ENCODE assay signal across 8 cellular contexts in genomic region chr6:107064579-107065065, GRCh38.
DNase-seq lines count a peak whose midpoint lies in the region; ATAC-seq and TF ChIP-seq lines count a peak whose summit lies in the region.

No MANE protein-coding gene starts in this region.

- ATAC-seq in GM18511 (IDR thresholded peaks at IDR 0.05; ENCODE audit: unreplicated experiment) = peak; percentile 51
- no peak for ATAC-seq in GM18498 (IDR thresholded peaks at IDR 0.05; ENCODE audit: unreplicated experiment)

- no peak overlapping the region; the same call in 1 of the 2 replicates for H2AFZ ChIP-seq in KMS-11 (ENCODE audit: low read depth)

- TF ChIP-seq CTCF in KMS-11 (conservative IDR thresholded peaks at IDR 0.05; ENCODE audit: low read depth, low read length) = no peak
- TF ChIP-seq CTCF in nephron progenitor cell (IDR thresholded peaks at IDR 0.05) = no peak

- H3K27ac Mint-ChIP-seq in nephron progenitor cell = peak overlapping the region; percentile 97

- H3K36me3 ChIP-seq in KMS-11 (ENCODE audit: insufficient read depth) = no peaks in the 10 kb centered on the region

- peak overlapping the region; percentile 15; the same call in 1 of the 2 replicates for H3K9ac ChIP-seq in KMS-11

- H3K4me3 ChIP-seq in KMS-11 (IDR thresholded peaks at IDR 0.05; ENCODE audit: insufficient read depth, low read depth, low read length) = no peak overlapping the region

- no peaks in the 10 kb centered on the region for H4K20me1 ChIP-seq in KMS-11 (ENCODE audit: insufficient read depth)

- no peaks in the 10 kb centered on the region for H3K9me3 Mint-ChIP-seq in nephron progenitor cell

- no peaks in the 10 kb centered on the region for H3K79me2 ChIP-seq in KMS-11 (ENCODE audit: insufficient read depth, low read depth)

- DNase-seq in amniotic epithelial cell (ENCODE audit: low read depth) (peak; percentile 87), nephron progenitor cell (no peak), D341Med (ENCODE audit: low spot score) (no peak), NCI-H146 treated with DMSO at 0.1 percent for 48 hours (lab: John Stamatoyannopoulos, UW; ENCODE audit: unreplicated experiment) (no peak), NCI-H526 treated with DMSO at 0.1 percent for 48 hours (lab: John Stamatoyannopoulos, UW) (no peak)

- no peaks in the 10 kb centered on the region for H3K27me3 ChIP-seq in KMS-11 (ENCODE audit: insufficient read depth, low read depth)

- peaks cover 53% of the 10 kb centered on the region for H3K4me1 Mint-ChIP-seq in nephron progenitor cell

- peaks cover 11% of the 10 kb centered on the region for H3K27me3 Mint-ChIP-seq in nephron progenitor cell (ENCODE audit: low read depth, poor library complexity)

- peaks cover 36% of the 10 kb centered on the region for H3K36me3 Mint-ChIP-seq in nephron progenitor cell (ENCODE audit: low read depth)

- H3K4me3 Mint-ChIP-seq in nephron progenitor cell = no peak overlapping the region

- H3K4me1 ChIP-seq in KMS-11 (ENCODE audit: low read depth, poor library complexity, severe bottlenecking) = peaks cover 66% of the 10 kb centered on the region

- peak overlapping the region; percentile 72 for H3K4me2 ChIP-seq in KMS-11

- H3K27ac ChIP-seq in KMS-11 = peak overlapping the region; percentile 69
